ENCODE assay signal across 11 cellular contexts in the genomic region with DNA sequence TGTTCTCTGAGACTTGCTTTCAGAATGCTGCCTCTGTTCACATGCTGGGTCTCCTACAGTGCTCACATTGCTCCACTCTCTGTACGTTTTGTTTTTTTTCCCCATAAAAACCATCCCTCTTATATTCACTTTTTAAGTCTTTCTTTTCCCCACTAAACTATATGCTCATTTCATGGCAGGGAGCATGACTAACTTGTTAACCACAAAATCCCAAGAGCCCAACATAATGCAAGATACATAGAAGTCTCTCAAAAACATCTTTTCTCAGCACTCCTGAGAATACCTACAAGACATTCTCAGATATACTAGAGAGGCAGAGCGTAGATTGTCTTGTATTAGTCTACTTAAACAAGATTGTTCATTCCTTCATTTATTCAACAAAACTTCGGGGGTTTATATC.
A peak's percentile ranks its signal among the peaks of the same experiment; 100 is the strongest.
DNase-seq lines count a peak whose midpoint lies in the region; ATAC-seq and FAIRE-seq lines count a peak whose summit lies in the region.
"Had no signal": no experiment of that assay in that cellular context is flagged by ENCODE, and none has a peak within 500 bp of the region (broad histone marks: within the 10 kb centered on the region; RNA-seq: fewer than 3 reads in every experiment).

No MANE protein-coding gene starts in this region.

- intact Hi-C loops in activated CD4-positive, alpha-beta memory T cell treated with anti-CD3 and anti-CD28 coated beads for 36 hours (cut with micrococcal nuclease) = no loop called here

- H3K27ac Mint-ChIP-seq in activated CD4-positive, alpha-beta memory T cell treated with anti-CD3 and anti-CD28 coated beads for 36 hours = peak overlapping the region; percentile 43
- no peak overlapping the region for H3K27ac Mint-ChIP-seq in activated CD4-positive, alpha-beta memory T cell treated with anti-CD3 and anti-CD28 coated beads, Interleukin-2, amount 10 ng/mL, durations not matched to agents 7 days and 5 days
- H3K27ac Mint-ChIP-seq in stimulated activated memory B cell treated with anti-CD40 and anti-IgM and Interleukin-4, amounts not matched to agents 10 μg/mL and 1 μg/mL and 100 μg/mL, for 72 hours = peak overlapping the region; percentile 96

- peak; percentile 10 for ATAC-seq in HG03045 (IDR thresholded peaks at IDR 0.05; ENCODE audit: unreplicated experiment)
- peak; percentile 44 for ATAC-seq in stimulated activated memory B cell treated with anti-CD40 and anti-IgM and Interleukin-4, amounts not matched to agents 10 μg/mL and 1 μg/mL and 100 μg/mL, for 72 hours

- H3K4me1 ChIP-seq in adipocyte (ENCODE audit: control insufficient read depth, insufficient read depth, low read length) (peaks cover 8% of the 10 kb centered on the region), small intestine (ENCODE audit: control insufficient read depth in 2 of 2, insufficient read depth in 1 of 2, low read depth in 1 of 2, low read length in 1 of 2) (no peaks in the 10 kb centered on the region)

- no peak for DNase-seq in activated CD4-positive, alpha-beta memory T cell treated with anti-CD3 and anti-CD28 coated beads for 36 hours
- DNase-seq in activated CD4-positive, alpha-beta memory T cell treated with anti-CD3 and anti-CD28 coated beads, Interleukin-2, amount 10 ng/mL, durations not matched to agents 7 days and 5 days = no peak
- DNase-seq in adipocyte (ENCODE audit: low read depth) (peak; percentile 41), NCI-H748 treated with DMSO at 0.1 percent for 48 hours (lab: John Stamatoyannopoulos, UW) (no peak), small intestine (no peak)
- no peak for DNase-seq in activated CD4-positive, CD25-positive, alpha-beta regulatory T cell (lab: John Stamatoyannopoulos, UW)
- DNase-seq: mucosa of descending colon, NCI-H1105 treated with DMSO at 0.1 percent for 48 hours, SHP77 had no signal

- H3K27ac ChIP-seq in small intestine (ENCODE audit: low read depth in 1 of 2, low read length in 1 of 2) = no peak overlapping the region

- H3K36me3 ChIP-seq in adipocyte (ENCODE audit: control insufficient read depth, insufficient read depth, low read length, severe bottlenecking) (no peaks in the 10 kb centered on the region), small intestine (ENCODE audit: control insufficient read depth in 2 of 2, insufficient read depth in 2 of 2, low read length in 2 of 2) (no peaks in the 10 kb centered on the region)

- FAIRE-seq in small intestine (lab: Jason Lieb, UNC) = no peak

- no peak overlapping the region for H3K4me3 Mint-ChIP-seq in activated CD4-positive, alpha-beta memory T cell treated with anti-CD3 and anti-CD28 coated beads for 36 hours
- H3K4me3 Mint-ChIP-seq in activated CD4-positive, alpha-beta memory T cell treated with anti-CD3 and anti-CD28 coated beads, Interleukin-2, amount 10 ng/mL, durations not matched to agents 7 days and 5 days = no peak overlapping the region
- peak overlapping the region; percentile 68 for H3K4me3 Mint-ChIP-seq in stimulated activated memory B cell treated with anti-CD40 and anti-IgM and Interleukin-4, amounts not matched to agents 10 μg/mL and 1 μg/mL and 100 μg/mL, for 72 hours

- H3K4me3 ChIP-seq in adipocyte (ENCODE audit: low read length) = no peak overlapping the region
- no peak overlapping the region for H3K4me3 ChIP-seq in small intestine (ENCODE audit: low read depth in 1 of 2, low read length in 2 of 2)
- H3K4me3 ChIP-seq: mucosa of descending colon had no signal

- POLR2A ChIA-PET in activated CD4-positive, alpha-beta memory T cell treated with anti-CD3 and anti-CD28 coated beads for 36 hours (lab: Charles Lee) = interaction anchor here (0.9 to 1.1 kb wide), 2 partner anchors 8 to 562 kb away, joined by 3 to 4 read pairs; no protein-coding TSS in a partner anchor
- POLR2A ChIA-PET in activated CD4-positive, alpha-beta memory T cell treated with anti-CD3 and anti-CD28 coated beads, Interleukin-2, amount 10 ng/mL, durations not matched to agents 7 days and 5 days (lab: Charles Lee) = no interaction called here

- H3K36me3 Mint-ChIP-seq in activated CD4-positive, alpha-beta memory T cell treated with anti-CD3 and anti-CD28 coated beads for 36 hours = no peaks in the 10 kb centered on the region
- H3K36me3 Mint-ChIP-seq in activated CD4-positive, alpha-beta memory T cell treated with anti-CD3 and anti-CD28 coated beads, Interleukin-2, amount 10 ng/mL, durations not matched to agents 7 days and 5 days (ENCODE audit: low read depth) = no peaks in the 10 kb centered on the region
- H3K36me3 Mint-ChIP-seq in stimulated activated memory B cell treated with anti-CD40 and anti-IgM and Interleukin-4, amounts not matched to agents 10 μg/mL and 1 μg/mL and 100 μg/mL, for 72 hours = peaks cover 11% of the 10 kb centered on the region

- no peaks in the 10 kb centered on the region for H3K27me3 Mint-ChIP-seq in activated CD4-positive, alpha-beta memory T cell treated with anti-CD3 and anti-CD28 coated beads for 36 hours
- H3K27me3 Mint-ChIP-seq in activated CD4-positive, alpha-beta memory T cell treated with anti-CD3 and anti-CD28 coated beads, Interleukin-2, amount 10 ng/mL, durations not matched to agents 7 days and 5 days = peaks cover 8% of the 10 kb centered on the region
- no peaks in the 10 kb centered on the region for H3K27me3 Mint-ChIP-seq in stimulated activated memory B cell treated with anti-CD40 and anti-IgM and Interleukin-4, amounts not matched to agents 10 μg/mL and 1 μg/mL and 100 μg/mL, for 72 hours

- no peaks in the 10 kb centered on the region for H3K9me3 ChIP-seq in adipocyte (ENCODE audit: control insufficient read depth, low read length)
- no peaks in the 10 kb centered on the region for H3K9me3 ChIP-seq in small intestine (ENCODE audit: control insufficient read depth, low read depth)
- H3K9me3 ChIP-seq: mucosa of descending colon had no signal

- no peak overlapping the region for H3K9ac ChIP-seq in adipocyte (ENCODE audit: low read length)

- H3K4me1 Mint-ChIP-seq in activated CD4-positive, alpha-beta memory T cell treated with anti-CD3 and anti-CD28 coated beads for 36 hours (ENCODE audit: low read depth) = peaks cover 55% of the 10 kb centered on the region
- peaks cover 26% of the 10 kb centered on the region for H3K4me1 Mint-ChIP-seq in activated CD4-positive, alpha-beta memory T cell treated with anti-CD3 and anti-CD28 coated beads, Interleukin-2, amount 10 ng/mL, durations not matched to agents 7 days and 5 days
- H3K4me1 Mint-ChIP-seq in stimulated activated memory B cell treated with anti-CD40 and anti-IgM and Interleukin-4, amounts not matched to agents 10 μg/mL and 1 μg/mL and 100 μg/mL, for 72 hours = peaks cover 81% of the 10 kb centered on the region

- H3K27me3 ChIP-seq in adipocyte (replicated peaks; ENCODE audit: control insufficient read depth, insufficient read depth, low read length) (peaks cover 6% of the 10 kb centered on the region), small intestine (ENCODE audit: control insufficient read depth in 2 of 2, insufficient read depth in 2 of 2, low read length in 2 of 2) (peaks cover 0 to 3% of the 10 kb centered on the region in 2 donors)

- 80 to 89% (median 86%) methylated on average over 3 of the region's 3 CpGs for WGBS in small intestine, 3 donors

- CTCF ChIA-PET in activated CD4-positive, alpha-beta memory T cell treated with anti-CD3 and anti-CD28 coated beads for 36 hours (lab: Charles Lee) = interaction anchor here (0.9 to 15.1 kb wide), 3 partner anchors 10 to 562 kb away, joined by 4 to 389 read pairs (median 34); no protein-coding TSS in a partner anchor
- CTCF ChIA-PET in activated CD4-positive, alpha-beta memory T cell treated with anti-CD3 and anti-CD28 coated beads, Interleukin-2, amount 10 ng/mL, durations not matched to agents 7 days and 5 days (lab: Charles Lee) = interaction anchor here (1.4 to 1.6 kb wide), 2 partner anchors 11 to 562 kb away, joined by 6 to 10 read pairs; no protein-coding TSS in a partner anchor

- H3K9me3 Mint-ChIP-seq in activated CD4-positive, alpha-beta memory T cell treated with anti-CD3 and anti-CD28 coated beads for 36 hours = no peaks in the 10 kb centered on the region
- H3K9me3 Mint-ChIP-seq in activated CD4-positive, alpha-beta memory T cell treated with anti-CD3 and anti-CD28 coated beads, Interleukin-2, amount 10 ng/mL, durations not matched to agents 7 days and 5 days = no peaks in the 10 kb centered on the region
- peaks cover 8% of the 10 kb centered on the region for H3K9me3 Mint-ChIP-seq in stimulated activated memory B cell treated with anti-CD40 and anti-IgM and Interleukin-4, amounts not matched to agents 10 μg/mL and 1 μg/mL and 100 μg/mL, for 72 hours
